In the genomic region with DNA sequence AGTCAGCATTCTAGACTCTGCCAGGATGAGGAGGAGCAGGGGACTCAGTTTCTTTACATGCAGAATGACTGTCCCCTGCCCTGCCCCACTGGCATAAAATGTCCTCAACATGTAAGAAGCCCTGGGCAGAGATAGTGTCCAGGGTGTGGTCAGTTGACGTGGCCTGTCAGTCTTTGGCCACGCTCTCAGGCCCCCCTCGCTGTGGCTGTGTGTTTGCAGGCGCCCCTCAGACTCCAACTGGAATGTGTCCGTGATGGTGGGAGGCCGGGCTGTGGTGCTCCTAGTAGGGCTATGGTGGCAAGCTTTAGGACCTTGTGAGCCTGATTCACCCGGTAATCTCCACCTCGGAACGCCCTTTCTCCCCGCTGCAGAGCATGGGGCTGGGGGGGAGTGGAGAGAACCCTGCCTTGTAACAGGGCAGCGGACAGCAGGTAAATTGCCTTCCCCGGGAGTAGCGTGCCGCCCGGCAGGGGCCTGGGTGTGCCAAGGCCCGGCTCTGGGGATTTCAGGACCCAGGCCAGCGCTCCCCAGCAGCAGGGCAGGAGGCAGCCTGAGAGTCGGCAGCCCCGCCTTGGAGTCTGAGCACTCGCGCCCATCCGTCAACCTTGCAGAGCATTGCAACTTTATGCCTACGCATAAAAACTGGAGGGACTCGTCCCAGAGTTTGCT, we compare ENCODE assay signal across 8 cellular contexts.
DNase-seq lines count a peak whose midpoint lies in the region; ATAC-seq and TF ChIP-seq lines count a peak whose summit lies in the region.

No MANE protein-coding gene starts in this region.

- ATAC-seq in GM21619 (IDR thresholded peaks at IDR 0.05; ENCODE audit: unreplicated experiment) = no peak
- ATAC-seq in naive thymus-derived CD8-positive, alpha-beta T cell = no peak

- peaks cover 0 to 44% (median 16%) of the 10 kb centered on the region in 45 donors for H3K27me3 ChIP-seq in dorsolateral prefrontal cortex

- H3K4me3 ChIP-seq in dorsolateral prefrontal cortex = peak overlapping the region in 58 of 59 donors; percentile 1 to 60 (median 44)

- POLR2A ChIA-PET in naive thymus-derived CD8-positive, alpha-beta T cell (lab: Charles Lee) = no interaction called here

- TF ChIP-seq CTCF in dorsolateral prefrontal cortex (IDR thresholded peaks at IDR 0.05 in 54 of 56, conservative IDR thresholded peaks at IDR 0.05 in 2 of 56; ENCODE audit: low read depth in 1 of 56, partially characterized antibody in 56 of 56) = no peak

- peak overlapping the region in 1 of 59 donors; percentile 37 for H3K27ac ChIP-seq in dorsolateral prefrontal cortex

- peaks cover 9 to 53% (median 31%) of the 10 kb centered on the region in 5 donors for H3K27me3 Mint-ChIP-seq in naive thymus-derived CD8-positive, alpha-beta T cell

- intact Hi-C loops in dorsolateral prefrontal cortex (cut with DNase I) = no loop called here

- no peak overlapping the region for H3K27ac Mint-ChIP-seq in naive thymus-derived CD8-positive, alpha-beta T cell

- H3K9me3 Mint-ChIP-seq in naive thymus-derived CD8-positive, alpha-beta T cell = peaks cover 0 to 2% (median 0%) of the 10 kb centered on the region in 9 donors

- no peaks in the 10 kb centered on the region for H3K36me3 Mint-ChIP-seq in naive thymus-derived CD8-positive, alpha-beta T cell

- H3K4me1 Mint-ChIP-seq in naive thymus-derived CD8-positive, alpha-beta T cell = no peaks in the 10 kb centered on the region

- no peak overlapping the region for H3K4me3 Mint-ChIP-seq in naive thymus-derived CD8-positive, alpha-beta T cell

- DNase-seq in DMS 273 treated with DMSO at 0.1 percent for 48 hours (lab: John Stamatoyannopoulos, UW) (peak; percentile 29), HuH-7 (ENCODE audit: low spot score) (peak; percentile 75), dorsolateral prefrontal cortex (peak in 4 of 10 donors; percentile 40 to 44 (median 42)), medulla oblongata (ENCODE audit: extremely low spot score) (peak; percentile 20), NCI-H2029 (lab: John Stamatoyannopoulos, UW) (no peak), activated gamma-delta T cell (lab: John Stamatoyannopoulos, UW) (no peak)
- DNase-seq in naive thymus-derived CD8-positive, alpha-beta T cell = no peak

Comparison
In these comparisons a context has a peak if more than half of its experiments do, and no peak if none do; other contexts are left out.
1. DNase-seq: peak in DMS 273 treated with DMSO at 0.1 percent for 48 hours (single experiment), HuH-7 (single experiment) and medulla oblongata (single experiment); none in NCI-H2029 (single experiment), activated gamma-delta T cell (single experiment) and naive thymus-derived CD8-positive, alpha-beta T cell (0 of 10).